Comparison of ENCODE assay signal across 8 cellular contexts in genomic region chr6:44127186-44128019, GRCh38. TPM values are rescaled to one million over a fixed set of nuclear protein-coding genes. Genes with fewer than 3 reads are reported as not detected.
DNase-seq lines count a peak whose midpoint lies in the region; ATAC-seq and TF ChIP-seq lines count a peak whose summit lies in the region.

Gene MRPL14 (minus strand): TSS chr6:44127452. CDS start chr6:44116611, 10,841 bp downstream.
Gene TMEM63B (plus strand): TSS chr6:44127554. CDS start chr6:44134585, 7,031 bp downstream.

- in situ Hi-C loops in astrocyte of the cerebellum (cut with HindIII; ENCODE audit: low sequenced_read_pairs), result no loop called here

- H3K4me2 ChIP-seq in hepatocyte, result peak within 1 kb of the TSS; percentile 89

- H3K4me1 ChIP-seq in hepatocyte (ENCODE audit: insufficient read depth), result peaks cover 47% of the 10 kb centered on the region

- H2AFZ ChIP-seq in hepatocyte, result peak within 1 kb of the TSS; percentile 59

- H3K4me3 ChIP-seq in GM12864 (ENCODE audit: low read depth, low read length) (peak within 1 kb of the TSS; percentile 84), astrocyte of the cerebellum (ENCODE audit: low read depth, low read length) (peak within 1 kb of the TSS; percentile 83), hepatocyte (peak within 1 kb of the TSS; percentile 91), retinal pigment epithelial cell (ENCODE audit: low read length) (peak within 1 kb of the TSS; percentile 81)

- no peaks in the 10 kb centered on the region for H3K9me2 ChIP-seq in hepatocyte (replicated peaks; ENCODE audit: insufficient read depth)

- peaks cover 39% of the 10 kb centered on the region for H4K20me1 ChIP-seq in hepatocyte (ENCODE audit: insufficient read depth, poor library complexity, severe bottlenecking)

- no peaks in the 10 kb centered on the region for H3K27me3 ChIP-seq in hepatocyte

- peak within 1 kb of the TSS; percentile 95 for H3K27ac ChIP-seq in hepatocyte

- peaks cover 92% of the 10 kb centered on the region for H3K79me2 ChIP-seq in hepatocyte

- 2% methylated on average over 37 of the region's 80 CpGs for WGBS in hepatocyte (ENCODE audit: low lambda C conversion rate, missing lambda C conversion rate)

- TF ChIP-seq CTCF in GM12864 (IDR thresholded peaks at IDR 0.05; ENCODE audit: low read depth, low read length, missing control alignments) (no peak), astrocyte of the cerebellum (IDR thresholded peaks at IDR 0.05; ENCODE audit: low read depth, low read length, missing control alignments) (no peak), hepatocyte (IDR thresholded peaks at IDR 0.05; ENCODE audit: poor library complexity) (no peak), retinal pigment epithelial cell (conservative IDR thresholded peaks at IDR 0.05; ENCODE audit: low read depth, low read length) (no peak)

- no peaks in the 10 kb centered on the region for H3K36me3 ChIP-seq in hepatocyte (replicated peaks; ENCODE audit: insufficient read depth, low read depth)

- no peaks in the 10 kb centered on the region for H3K9me3 ChIP-seq in hepatocyte (ENCODE audit: low read depth)

- ATAC-seq in HG02588 (IDR thresholded peaks at IDR 0.05; ENCODE audit: unreplicated experiment), result peak; percentile 64

- DNase-seq in GM12864 (ENCODE audit: low read depth) (peak; percentile 38), NCI-H1436 (lab: John Stamatoyannopoulos, UW) (peak; percentile 82), T1000 (lab: John Stamatoyannopoulos, UW) (peak; percentile 76), astrocyte of the cerebellum (ENCODE audit: low read depth) (peak; percentile 54), hepatocyte (ENCODE audit: low spot score) (peak; percentile 97), retinal pigment epithelial cell (ENCODE audit: low read depth) (no peak), cortex of kidney (lab: John Stamatoyannopoulos, UW) (no peak)

RNA-seq across cellular contexts. Expression of gene MRPL14, which starts in this region (rescaled TPM):
- 58.3 and 64.3 TPM in 2 replicates for total RNA-seq in hepatocyte
- polyA plus RNA-seq in hepatocyte, result 106 and 124 TPM in 2 replicates

RNA-seq across cellular contexts. Expression of gene TMEM63B, which starts in this region (rescaled TPM):
- total RNA-seq in hepatocyte, result 31.8 and 43.5 TPM in 2 replicates
- 28.7 and 31.4 TPM in 2 replicates for polyA plus RNA-seq in hepatocyte

Comparison
In these comparisons a context has a peak if more than half of its experiments do, and no peak if none do; other contexts are left out.
1. DNase-seq: peak in GM12864 (single experiment), NCI-H1436 (single experiment), T1000 (single experiment), astrocyte of the cerebellum (single experiment) and hepatocyte (single experiment); none in retinal pigment epithelial cell (single experiment) and cortex of kidney (single experiment).
2. Peak in every context shown above with its lines, with median percentiles within 50 percentile points of each other: H3K4me3 ChIP-seq.